8 cellular contexts compared by ENCODE assay signal in genomic region chr3:150721285-150722130, GRCh38. TPM values are rescaled to one million over a fixed set of nuclear protein-coding genes. Genes with fewer than 3 reads are reported as not detected.
A peak's percentile ranks its signal among the peaks of the same experiment; 100 is the strongest.
DNase-seq lines count a peak whose midpoint lies in the region; ATAC-seq, FAIRE-seq and TF ChIP-seq lines count a peak whose summit lies in the region.

No MANE protein-coding gene starts in this region.

- H3K4me1 ChIP-seq in ACC112 (ENCODE audit: control insufficient read depth, insufficient read depth, low read length, unreplicated experiment) (peaks cover 9% of the 10 kb centered on the region), osteoblast (ENCODE audit: insufficient read depth, low read length) (peaks cover 9% of the 10 kb centered on the region)

- DNase-seq in GM12891 (ENCODE audit: insufficient read length, low spot score) (peak; percentile 30), NCI-H2081 (lab: John Stamatoyannopoulos, UW) (peak; percentile 78 to 82), T-helper 17 cell (no peak), foreskin fibroblast (peak; percentile 27 to 77), osteoblast (ENCODE audit: insufficient read length, low spot score, missing footprints) (peak; percentile 59), cortex of kidney (lab: John Stamatoyannopoulos, UW) (no peak)

- peak overlapping the region; percentile 27 for H3K27ac Mint-ChIP-seq in T-helper 17 cell

- H3K4me3 ChIP-seq in ACC112 (ENCODE audit: low read depth, low read length) (no peak overlapping the region), foreskin fibroblast (ENCODE audit: low read depth in 1 of 2, low read length in 2 of 2) (no peak overlapping the region), osteoblast (ENCODE audit: insufficient read depth, low read length) (no peak overlapping the region)

- ATAC-seq in HG02943 (IDR thresholded peaks at IDR 0.05; ENCODE audit: low read depth, unreplicated experiment) (peak; percentile 83), T-helper 17 cell (peak; percentile 81)

- peak overlapping the region; percentile 39 for H3K4me3 Mint-ChIP-seq in T-helper 17 cell

- peak overlapping the region; percentile 4 for H2AFZ ChIP-seq in ACC112 (ENCODE audit: low read length, unreplicated experiment)
- peak overlapping the region; percentile 32 for H2AFZ ChIP-seq in osteoblast (ENCODE audit: low read length)

- no peaks in the 10 kb centered on the region for H3K79me2 ChIP-seq in ACC112 (ENCODE audit: control insufficient read depth, insufficient read depth, low read length, unreplicated experiment)
- H3K79me2 ChIP-seq in osteoblast (ENCODE audit: insufficient read depth, low read length): no peaks in the 10 kb centered on the region

- TF ChIP-seq CTCF in foreskin fibroblast (IDR thresholded peaks at IDR 0.05; ENCODE audit: low read depth, low read length) (peak; percentile 55), osteoblast (IDR thresholded peaks at IDR 0.05; ENCODE audit: extremely low read depth, low read depth, low read length) (peak; percentile 83)

- FAIRE-seq in GM12891 (lab: Jason Lieb, UNC): peak; percentile 88

- no peaks in the 10 kb centered on the region for H4K20me1 ChIP-seq in osteoblast (ENCODE audit: insufficient read depth, low read length)

- no peak for TF ChIP-seq POLR2A in GM12891 (IDR thresholded peaks at IDR 0.05; ENCODE audit: low read depth, low read length)

- H3K27ac ChIP-seq in ACC112 (ENCODE audit: low read depth, low read length) (no peak overlapping the region), osteoblast (ENCODE audit: low read depth, low read length) (no peak overlapping the region)

- no peaks in the 10 kb centered on the region for H3K36me3 ChIP-seq in ACC112 (ENCODE audit: insufficient read depth, low read length)
- H3K36me3 ChIP-seq in osteoblast (ENCODE audit: insufficient read depth, low read length): no peaks in the 10 kb centered on the region

- H3K9me3 ChIP-seq in T-helper 17 cell (ENCODE audit: control insufficient read depth, low read length, poor library complexity, severe bottlenecking) (no peaks in the 10 kb centered on the region), osteoblast (ENCODE audit: low read depth, low read length) (no peaks in the 10 kb centered on the region)

- no peaks in the 10 kb centered on the region for H3K27me3 ChIP-seq in ACC112 (ENCODE audit: insufficient read depth, low read length)
- no peaks in the 10 kb centered on the region for H3K27me3 ChIP-seq in osteoblast (ENCODE audit: insufficient read depth, low read length)

- peaks cover 9% of the 10 kb centered on the region for H3K4me1 Mint-ChIP-seq in T-helper 17 cell

- H3K36me3 Mint-ChIP-seq in T-helper 17 cell (ENCODE audit: low read depth): no peaks in the 10 kb centered on the region

- no peaks in the 10 kb centered on the region for H3K27me3 Mint-ChIP-seq in T-helper 17 cell

- H3K4me2 ChIP-seq in osteoblast (ENCODE audit: insufficient read depth, low read length): peak overlapping the region; percentile 68

TF ChIP-seq in GM12891, 5 proteins besides CTCF, POLR2A, EP300 and RAD21:
- TF ChIP-seq SPI1 (IDR thresholded peaks at IDR 0.05; ENCODE audit: low read depth, low read length): no peak
- no peak for TF ChIP-seq TAF1 (IDR thresholded peaks at IDR 0.05; ENCODE audit: low read depth, low read length)
- TF ChIP-seq POU2F2 (IDR thresholded peaks at IDR 0.05; ENCODE audit: low read depth, low read length): no peak
- no peak for TF ChIP-seq PAX5 (IDR thresholded peaks at IDR 0.05; ENCODE audit: insufficient read depth, low read length, severe bottlenecking)
- TF ChIP-seq POLR2AphosphoS5 (IDR thresholded peaks at IDR 0.05; ENCODE audit: low read depth, low read length): no peak

RNA-seq across cellular contexts. Expression of gene ERICH6, which starts 17.8 kb away (rescaled TPM):
- polyA plus RNA-seq in GM12891 (2012; ENCODE audit: low read depth, missing spikeins): not detected
- 1 to 10 TPM in 1 of 2 donors, under 1 TPM in 1; 0.92 to 1.6 TPM for total RNA-seq in T-helper 17 cell
- total RNA-seq in osteoblast: under 0.01 and 0.29 TPM in 2 replicates

RNA-seq across cellular contexts. Expression of gene SIAH2, which starts 41.5 kb away (rescaled TPM):
- 7.3 TPM for polyA plus RNA-seq in GM12891 (2012; ENCODE audit: low read depth, missing spikeins)
- total RNA-seq in T-helper 17 cell: 10 to 100 TPM; 44.2 to 70.9 TPM
- total RNA-seq in osteoblast: 35.7 and 36.2 TPM in 2 replicates

Comparison
In these comparisons a context has a peak if more than half of its experiments do, and no peak if none do; other contexts are left out.
1. DNase-seq: peak in GM12891 (single experiment), NCI-H2081 (2 of 2), foreskin fibroblast (2 of 2) and osteoblast (single experiment); none in T-helper 17 cell (0 of 3) and cortex of kidney (single experiment).